8 cellular contexts compared by ENCODE assay signal in the genomic region with DNA sequence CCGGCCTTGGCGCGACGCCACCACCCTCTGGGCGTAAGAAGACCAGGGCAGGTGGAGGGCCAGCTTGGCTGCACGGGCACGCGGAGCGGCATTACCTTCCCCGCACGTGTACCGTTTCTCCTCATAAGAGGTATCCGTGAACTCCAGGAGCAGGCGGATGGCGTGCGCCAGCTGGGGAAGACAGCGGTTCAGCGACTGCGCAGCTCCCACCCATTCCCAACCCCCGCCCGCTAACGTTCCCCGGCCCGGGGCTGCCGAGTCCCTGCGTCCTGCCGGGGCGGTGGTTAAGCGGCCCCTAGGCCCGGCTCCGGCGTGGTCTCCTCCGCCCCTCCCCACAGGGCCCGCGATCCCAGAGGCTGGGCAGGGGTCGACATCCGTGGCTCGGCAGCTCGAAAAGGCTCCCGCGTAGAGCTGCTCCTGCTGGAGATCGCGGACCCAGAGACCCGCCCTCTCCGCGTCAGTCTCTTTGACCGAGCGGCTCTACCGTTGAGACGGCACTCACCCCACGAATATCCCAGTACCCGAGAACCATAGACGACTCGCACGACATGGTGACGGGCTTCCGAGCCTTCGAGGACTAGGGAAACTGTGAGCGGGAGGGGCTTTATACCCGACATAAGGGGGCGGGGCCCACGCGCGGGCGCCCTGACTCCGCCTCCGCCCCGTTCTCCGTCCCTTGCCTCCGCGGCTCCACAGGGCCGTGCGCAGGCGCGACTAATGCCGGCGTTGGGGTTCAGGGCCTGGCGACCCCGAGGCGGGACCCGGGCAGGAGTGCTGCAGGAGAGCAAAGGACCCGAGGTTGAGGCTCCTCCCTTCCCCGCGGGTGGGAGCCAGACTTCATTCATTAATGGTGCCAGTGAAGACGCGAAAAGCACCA. TPM values are rescaled to one million over a fixed set of nuclear protein-coding genes. Genes with fewer than 3 reads are reported as not detected.
DNase-seq lines count a peak whose midpoint lies in the region; ATAC-seq and TF ChIP-seq lines count a peak whose summit lies in the region.

No MANE protein-coding gene starts in this region.

- peaks cover 3% of the 10 kb centered on the region for H3K27me3 Mint-ChIP-seq in neural crest cell (ENCODE audit: low read depth)
- peaks cover 17% of the 10 kb centered on the region for H3K27me3 Mint-ChIP-seq in stimulated activated naive CD8-positive, alpha-beta T cell treated with anti-CD3 and anti-CD28 coated beads, Interleukin-15, amount 100 ng/mL, for 72 hours

- TF ChIP-seq CTCF in AG09309 (IDR thresholded peaks at IDR 0.05; ENCODE audit: control insufficient read depth, insufficient read depth, low read depth, low read length, missing control alignments): no peak
- no peak for TF ChIP-seq CTCF in foreskin keratinocyte (conservative IDR thresholded peaks at IDR 0.05)
- TF ChIP-seq CTCF in neural crest cell (conservative IDR thresholded peaks at IDR 0.05): no peak

- peaks cover 8% of the 10 kb centered on the region for H3K27me3 ChIP-seq in foreskin keratinocyte

- H3K27ac Mint-ChIP-seq in neural crest cell (ENCODE audit: unreplicated experiment): peak overlapping the region; percentile 73
- H3K27ac Mint-ChIP-seq in stimulated activated naive CD8-positive, alpha-beta T cell treated with anti-CD3 and anti-CD28 coated beads, Interleukin-15, amount 100 ng/mL, for 72 hours: peak overlapping the region in 1 of 2 donors; percentile 95

- peaks cover 15% of the 10 kb centered on the region for H3K4me1 Mint-ChIP-seq in neural crest cell
- H3K4me1 Mint-ChIP-seq in stimulated activated naive CD8-positive, alpha-beta T cell treated with anti-CD3 and anti-CD28 coated beads, Interleukin-15, amount 100 ng/mL, for 72 hours: peaks cover 12% of the 10 kb centered on the region

- no peak overlapping the region for H3K27ac ChIP-seq in foreskin keratinocyte

- peak overlapping the region; percentile 96 for H3K4me3 Mint-ChIP-seq in neural crest cell
- H3K4me3 Mint-ChIP-seq in stimulated activated naive CD8-positive, alpha-beta T cell treated with anti-CD3 and anti-CD28 coated beads, Interleukin-15, amount 100 ng/mL, for 72 hours: peak overlapping the region; percentile 58 to 87

- no peak for DNase-seq in AG09309 (ENCODE audit: low read depth)
- peak in 68 of 76 experiments; percentile 13 to 82 (median 65) for DNase-seq in HUDEP-2 (lab: John Stamatoyannopoulos, UW; ENCODE audit: unreplicated experiment in 76 of 76)
- DNase-seq in RPMI7951 (ENCODE audit: low read depth): peak; percentile 75
- DNase-seq in activated gamma-delta T cell treated with Interleukin-2 at 50 U/mL for 16 hours: peak; percentile 76
- DNase-seq in foreskin keratinocyte: no peak
- DNase-seq in neural crest cell (ENCODE audit: low read depth, low spot score): peak; percentile 91
- DNase-seq in stimulated activated naive CD8-positive, alpha-beta T cell treated with anti-CD3 and anti-CD28 coated beads, Interleukin-15, amount 100 ng/mL, for 72 hours: peak; percentile 67 to 83

- peaks cover 4% of the 10 kb centered on the region for H3K36me3 Mint-ChIP-seq in neural crest cell (ENCODE audit: low read depth)

- peak; percentile 83 for ATAC-seq in GM19372 (IDR thresholded peaks at IDR 0.05; ENCODE audit: low read depth, unreplicated experiment)
- ATAC-seq in foreskin keratinocyte: peak; percentile 90
- ATAC-seq in stimulated activated naive CD8-positive, alpha-beta T cell treated with anti-CD3 and anti-CD28 coated beads, Interleukin-15, amount 100 ng/mL, for 72 hours: peak; percentile 94

- H3K4me1 ChIP-seq in foreskin keratinocyte: no peaks in the 10 kb centered on the region

- H3K4me3 ChIP-seq in AG09309 (ENCODE audit: control insufficient read depth, low read depth, low read length): peak overlapping the region; percentile 85

- no peaks in the 10 kb centered on the region for H3K9me3 Mint-ChIP-seq in neural crest cell
- no peaks in the 10 kb centered on the region for H3K9me3 Mint-ChIP-seq in stimulated activated naive CD8-positive, alpha-beta T cell treated with anti-CD3 and anti-CD28 coated beads, Interleukin-15, amount 100 ng/mL, for 72 hours

RNA-seq across cellular contexts. Expression of gene GSTM3, which starts 0.9 kb away (rescaled TPM):
- 229 and 247 TPM in 2 replicates for total RNA-seq in RPMI7951 (2014; rRNA removed; shearing (Covaris generic))
- total RNA-seq in foreskin keratinocyte: 45.6 and 56.4 TPM in 2 replicates
- polyA plus RNA-seq in foreskin keratinocyte: 59.3 and 72.2 TPM in 2 replicates
- total RNA-seq in neural crest cell: 56.5 and 62.0 TPM in 2 replicates

RNA-seq across cellular contexts. Expression of gene EPS8L3, which starts 23.7 kb away (rescaled TPM):
- not detected in 2 replicates for total RNA-seq in RPMI7951 (2014; rRNA removed; shearing (Covaris generic))
- total RNA-seq in foreskin keratinocyte: not detected in 2 replicates
- polyA plus RNA-seq in foreskin keratinocyte: not detected in 2 replicates
- total RNA-seq in neural crest cell: not detected in 2 replicates

RNA-seq across cellular contexts. Expression of gene GSTM5, which starts 27.9 kb away (rescaled TPM):
- total RNA-seq in RPMI7951 (2014; rRNA removed; shearing (Covaris generic)): 0.48 TPM in 1 of 2 replicates, not detected in the other
- not detected in 2 replicates for total RNA-seq in foreskin keratinocyte
- not detected in 2 replicates for polyA plus RNA-seq in foreskin keratinocyte
- 0.23 TPM in 1 of 2 replicates, not detected in the other for total RNA-seq in neural crest cell

RNA-seq across cellular contexts. Expression of gene GSTM1, which starts 52.4 kb away (rescaled TPM):
- total RNA-seq in RPMI7951 (2014; rRNA removed; shearing (Covaris generic)): 0.12 TPM in 1 of 2 replicates, not detected in the other
- 17.9 and 19.5 TPM in 2 replicates for total RNA-seq in foreskin keratinocyte
- polyA plus RNA-seq in foreskin keratinocyte: 41.0 and 45.9 TPM in 2 replicates
- total RNA-seq in neural crest cell: 45.9 and 47.8 TPM in 2 replicates

Comparison
In these comparisons a context has a peak if more than half of its experiments do, and no peak if none do; other contexts are left out.
1. DNase-seq: peak in HUDEP-2 (68 of 76), RPMI7951 (single experiment), activated gamma-delta T cell treated with Interleukin-2 at 50 U/mL for 16 hours (single experiment), neural crest cell (single experiment) and stimulated activated naive CD8-positive, alpha-beta T cell treated with anti-CD3 and anti-CD28 coated beads, Interleukin-15, amount 100 ng/mL, for 72 hours (2 of 2); none in AG09309 (single experiment) and foreskin keratinocyte (0 of 2).
2. Peak in every context shown above with its lines, with median percentiles within 50 percentile points of each other: ATAC-seq.